1 cellular context compared by ENCODE assay signal in genomic region chr5:85479849-85480248, GRCh38.
TF ChIP-seq lines count a peak whose summit lies in the region.

No MANE protein-coding gene starts in this region.

TF ChIP-seq in WTC11, 78 proteins besides CTCF, POLR2A, EP300 and RAD21 (continued from another document):
- TF ChIP-seq AR (CRISPR knock-in tag; IDR thresholded peaks at IDR 0.05) (no peak), ARID4B (CRISPR knock-in tag; IDR thresholded peaks at IDR 0.05; ENCODE audit: borderline replicate concordance) (no peak), ZNF121 (CRISPR knock-in tag; IDR thresholded peaks at IDR 0.05) (no peak), FOXK1 (CRISPR knock-in tag; IDR thresholded peaks at IDR 0.05) (no peak), ZNF532 (CRISPR knock-in tag; IDR thresholded peaks at IDR 0.05; ENCODE audit: borderline replicate concordance) (no peak), ZNF423 (CRISPR knock-in tag; IDR thresholded peaks at IDR 0.05) (no peak)
- TF ChIP-seq, protein P1, sequence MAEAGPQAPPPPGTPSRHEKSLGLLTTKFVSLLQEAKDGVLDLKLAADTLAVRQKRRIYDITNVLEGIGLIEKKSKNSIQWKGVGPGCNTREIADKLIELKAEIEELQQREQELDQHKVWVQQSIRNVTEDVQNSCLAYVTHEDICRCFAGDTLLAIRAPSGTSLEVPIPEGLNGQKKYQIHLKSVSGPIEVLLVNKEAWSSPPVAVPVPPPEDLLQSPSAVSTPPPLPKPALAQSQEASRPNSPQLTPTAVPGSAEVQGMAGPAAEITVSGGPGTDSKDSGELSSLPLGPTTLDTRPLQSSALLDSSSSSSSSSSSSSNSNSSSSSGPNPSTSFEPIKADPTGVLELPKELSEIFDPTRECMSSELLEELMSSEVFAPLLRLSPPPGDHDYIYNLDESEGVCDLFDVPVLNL (CRISPR knock-in tag; IDR thresholded peaks at IDR 0.05; ENCODE audit: borderline replicate concordance, low read depth): no peak
TF ChIP-seq in WTC11: peak in this region for 0.
